ENCODE assay signal across 10 cellular contexts in the genomic region with DNA sequence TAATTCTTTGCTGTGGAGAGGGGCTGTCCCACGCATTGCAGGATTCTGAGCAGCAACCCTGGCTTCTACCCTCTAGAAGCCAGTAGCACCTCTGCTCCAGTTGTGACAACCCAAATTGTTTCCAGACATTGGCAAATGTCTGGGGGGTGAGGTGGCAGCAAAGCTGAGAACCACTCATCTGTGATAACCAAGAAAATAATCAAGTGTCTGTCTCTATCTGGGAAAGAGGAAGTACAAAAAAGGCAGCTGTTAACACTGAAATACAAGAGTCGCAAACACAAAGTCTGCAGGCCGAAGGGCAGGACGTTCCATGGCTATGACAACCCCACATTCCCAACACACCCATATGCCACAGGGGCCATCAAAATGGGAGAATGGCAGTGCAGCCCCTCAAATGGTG. TPM values are rescaled to one million over a fixed set of nuclear protein-coding genes. Genes with fewer than 3 reads are reported as not detected.
DNase-seq lines count a peak whose midpoint lies in the region; ATAC-seq and TF ChIP-seq lines count a peak whose summit lies in the region.
"Had no signal": no experiment of that assay in that cellular context is flagged by ENCODE, and none has a peak within 500 bp of the region (broad histone marks: within the 10 kb centered on the region; RNA-seq: fewer than 3 reads in every experiment).

No MANE protein-coding gene starts in this region.

- WGBS in prostate gland: 67% methylated on average over 4 of the region's 4 CpGs

- H3K4me1 ChIP-seq in uterus (no peaks in the 10 kb centered on the region), prostate gland (replicated peaks) (no peaks in the 10 kb centered on the region)

- no peak overlapping the region for H3K4me3 ChIP-seq in uterus
- H3K4me3 ChIP-seq in coronary artery: no peak overlapping the region
- H3K4me3 ChIP-seq in prostate gland: no peak overlapping the region

- peaks cover 0 to 2% (median 0%) of the 10 kb centered on the region in 7 donors for H3K9me3 Mint-ChIP-seq in CD14-positive monocyte

- no peak for TF ChIP-seq CTCF in CD14-positive monocyte (IDR thresholded peaks at IDR 0.05)
- TF ChIP-seq CTCF in uterus (IDR thresholded peaks at IDR 0.05): no peak
- no peak for TF ChIP-seq CTCF in coronary artery (IDR thresholded peaks at IDR 0.05)
- TF ChIP-seq CTCF in prostate gland (IDR thresholded peaks at IDR 0.05): no peak

- H3K27ac Mint-ChIP-seq in CD14-positive monocyte: peak overlapping the region in 4 of 7 donors; percentile 30 to 70 (median 58)

- DNase-seq in CD14-positive monocyte (ENCODE audit: low spot score) (no peak), DMS79 treated with DMSO at 0.1 percent for 48 hours (lab: John Stamatoyannopoulos, UW) (no peak), uterus (no peak), coronary artery (ENCODE audit: low spot score) (no peak), prostate gland (ENCODE audit: low spot score) (no peak)
- DNase-seq: effector CD4-positive, alpha-beta T cell; NCI-H524 treated with DMSO at 0.1 percent for 48 hours had no signal

- ATAC-seq in GM19043 (IDR thresholded peaks at IDR 0.05; ENCODE audit: low read depth, unreplicated experiment) (peak; percentile 30), HG03571 (IDR thresholded peaks at IDR 0.05; ENCODE audit: unreplicated experiment) (peak; percentile 28), esophagus mucosa (peak; percentile 8)

- intact Hi-C loops in CD14-positive monocyte (cut with micrococcal nuclease): no loop called here
- intact Hi-C loops in uterus (cut with DNase I; ENCODE audit: low total_unique reads): no loop called here
- intact Hi-C loops in prostate gland (cut with DNase I): no loop called here

- no peaks in the 10 kb centered on the region for H3K36me3 ChIP-seq in uterus
- H3K36me3 ChIP-seq in prostate gland: no peaks in the 10 kb centered on the region

- peaks cover 1 to 5% (median 3%) of the 10 kb centered on the region in 3 donors for H3K27me3 Mint-ChIP-seq in CD14-positive monocyte (ENCODE audit: low read depth in 3 of 3)

- H3K9me3 ChIP-seq in uterus (no peaks in the 10 kb centered on the region), prostate gland (no peaks in the 10 kb centered on the region)

- H3K27me3 ChIP-seq in uterus (no peaks in the 10 kb centered on the region), prostate gland (replicated peaks; ENCODE audit: insufficient read depth) (no peaks in the 10 kb centered on the region)

- TF ChIP-seq POLR2A in uterus (IDR thresholded peaks at IDR 0.05) (no peak), prostate gland (IDR thresholded peaks at IDR 0.05) (no peak)

- peak overlapping the region in 1 of 2 donors; percentile 57 for H3K4me3 Mint-ChIP-seq in CD14-positive monocyte

- peaks cover 26% of the 10 kb centered on the region for H3K4me1 Mint-ChIP-seq in CD14-positive monocyte

- H3K27ac ChIP-seq in uterus (no peak overlapping the region), coronary artery (no peak overlapping the region), prostate gland (no peak overlapping the region)

- no peaks in the 10 kb centered on the region for H3K36me3 Mint-ChIP-seq in CD14-positive monocyte

RNA-seq across cellular contexts. Expression of a gene that starts 42.2 kb away (rescaled TPM):
- 1 to 10 TPM; 4.3 to 5.4 TPM for polyA plus RNA-seq in CD14-positive monocyte
- 11.8 TPM for total RNA-seq in esophagus mucosa
- total RNA-seq in uterus: 10 to 100 TPM; 28.4 to 73.8 (median 48.8) TPM
- total RNA-seq in prostate gland: 10 to 100 TPM; 23.3 to 85.7 TPM
